ENCODE assay signal across 31 cellular contexts in genomic region chr2:71426721-71427120, GRCh38. TPM values are rescaled to one million over a fixed set of nuclear protein-coding genes. Genes with fewer than 3 reads are reported as not detected.
A peak's percentile ranks its signal among the peaks of the same experiment; 100 is the strongest.
DNase-seq lines count a peak whose midpoint lies in the region; ATAC-seq, FAIRE-seq and TF ChIP-seq lines count a peak whose summit lies in the region.
"Had no signal": no experiment of that assay in that cellular context is flagged by ENCODE, and none has a peak within 500 bp of the region (broad histone marks: within the 10 kb centered on the region; RNA-seq: fewer than 3 reads in every experiment).

No MANE protein-coding gene starts in this region.

- peaks cover 58% of the 10 kb centered on the region for H3K36me3 ChIP-seq in suprapubic skin
- H3K36me3 ChIP-seq: prostate gland had no signal

- TF ChIP-seq CTCF in A549 (IDR thresholded peaks at IDR 0.05), result no peak
- no peak for TF ChIP-seq CTCF in suprapubic skin (IDR thresholded peaks at IDR 0.05)

- TF ChIP-seq RAD21 in A549 (conservative IDR thresholded peaks at IDR 0.05 in 1 of 2, IDR thresholded peaks at IDR 0.05 in 1 of 2), result no peak

- no peaks in the 10 kb centered on the region for H3K27me3 ChIP-seq in suprapubic skin
- H3K27me3 ChIP-seq: ascending aorta, transverse colon had no signal

- H3K4me3 ChIP-seq in A549 (no peak overlapping the region), suprapubic skin (no peak overlapping the region)
- H3K4me3 ChIP-seq: ascending aorta, left ventricle myocardium inferior, prostate gland, SK-N-MC, transverse colon had no signal

- TF ChIP-seq POLR2A in A549 (IDR thresholded peaks at IDR 0.05; ENCODE audit: low read length) (no peak), suprapubic skin (IDR thresholded peaks at IDR 0.05) (no peak)

- FAIRE-seq in A549 (lab: Jason Lieb, UNC), result peak; percentile 56
- FAIRE-seq: GM19239, keratinocyte, TTC549 had no signal

- H3K4me2 ChIP-seq in A549, result no peak overlapping the region

- 86% methylated on average over 2 of the region's 2 CpGs for WGBS in A549 (ENCODE audit: missing lambda C conversion rate)
- WGBS in suprapubic skin, result 94% methylated on average over 2 of the region's 2 CpGs

- H3K27ac Mint-ChIP-seq in activated T-helper 17 cell treated with anti-CD3 and anti-CD28 coated beads, Interleukin-2, amount 50 U/mL, for 72 hours, result peak overlapping the region; percentile 23
- H3K27ac Mint-ChIP-seq: activated CD8-positive, alpha-beta memory T cell treated with anti-CD3 and anti-CD28 coated beads, Interleukin-2, amount 10 ng/mL, durations not matched to agents 7 days and 5 days; activated naive CD4-positive, alpha-beta T cell treated with anti-CD3 and anti-CD28 coated beads, Interleukin-2, amount 50 U/mL, for 72 hours; HFFc6 had no signal

- no peaks in the 10 kb centered on the region for H3K9me3 Mint-ChIP-seq in activated T-helper 17 cell treated with anti-CD3 and anti-CD28 coated beads, Interleukin-2, amount 50 U/mL, for 72 hours
- H3K9me3 Mint-ChIP-seq: activated naive CD4-positive, alpha-beta T cell treated with anti-CD3 and anti-CD28 coated beads, Interleukin-2, amount 50 U/mL, for 72 hours; CD4-positive, CD25-positive, alpha-beta regulatory T cell; HFFc6 had no signal

- peaks cover 96% of the 10 kb centered on the region for H3K36me3 Mint-ChIP-seq in activated T-helper 17 cell treated with anti-CD3 and anti-CD28 coated beads, Interleukin-2, amount 50 U/mL, for 72 hours (ENCODE audit: low read depth)

- H3K9me3 ChIP-seq in A549 (no peaks in the 10 kb centered on the region), suprapubic skin (no peaks in the 10 kb centered on the region)
- H3K9me3 ChIP-seq: ascending aorta, left ventricle myocardium inferior, prostate gland, transverse colon had no signal

- CTCF ChIA-PET in A549 (lab: Yijun Ruan, JAX), result interaction anchor here (1.3 kb wide), 1 partner anchor 9 kb away, joined by 4 read pairs; no protein-coding TSS in a partner anchor

- no peak overlapping the region for H3K4me3 Mint-ChIP-seq in activated T-helper 17 cell treated with anti-CD3 and anti-CD28 coated beads, Interleukin-2, amount 50 U/mL, for 72 hours
- H3K4me3 Mint-ChIP-seq: activated CD8-positive, alpha-beta memory T cell treated with anti-CD3 and anti-CD28 coated beads, Interleukin-2, amount 10 ng/mL, durations not matched to agents 7 days and 5 days; CD4-positive, CD25-positive, alpha-beta regulatory T cell; HFFc6 had no signal

- no peak overlapping the region for H3K27ac ChIP-seq in A549
- H3K27ac ChIP-seq in suprapubic skin, result no peak overlapping the region
- H3K27ac ChIP-seq: ascending aorta, left ventricle myocardium inferior, prostate gland, SK-N-MC, transverse colon had no signal

- POLR2A ChIA-PET in A549 (lab: Yijun Ruan, JAX), result no interaction called here

- DNase-seq in A549 (ENCODE audit: low read depth in 1 of 2, low spot score in 1 of 2) (no peak), CD1c-positive myeloid dendritic cell (ENCODE audit: extremely low spot score) (peak; percentile 27), iris pigment epithelial cell (ENCODE audit: low read depth) (peak; percentile 17), suprapubic skin (ENCODE audit: low spot score in 2 of 2) (no peak), NCI-H1694 (lab: John Stamatoyannopoulos, UW) (no peak)
- DNase-seq: activated CD8-positive, alpha-beta memory T cell treated with anti-CD3 and anti-CD28 coated beads, Interleukin-2, amount 10 ng/mL, durations not matched to agents 7 days and 5 days; caudate nucleus; CD4-positive, CD25-positive, alpha-beta regulatory T cell; foreskin fibroblast; GOT3; head of caudate nucleus; HFFc6; left ventricle myocardium inferior; NCI-H1092; NCI-H1694 treated with DMSO at 0.1 percent for 48 hours; NCI-H510A; OCI-M1; stimulated activated CD4-positive, alpha-beta T cell treated with anti-CD3 and anti-CD28 coated beads, Interleukin-4, amount 100 ng/mL, for 1 hour; T-helper 1 cell; transverse colon had no signal

- H3K4me1 Mint-ChIP-seq in activated T-helper 17 cell treated with anti-CD3 and anti-CD28 coated beads, Interleukin-2, amount 50 U/mL, for 72 hours, result no peaks in the 10 kb centered on the region
- H3K4me1 Mint-ChIP-seq: activated CD8-positive, alpha-beta memory T cell treated with anti-CD3 and anti-CD28 coated beads, Interleukin-2, amount 10 ng/mL, durations not matched to agents 7 days and 5 days had no signal

- no peaks in the 10 kb centered on the region for H3K27me3 Mint-ChIP-seq in activated T-helper 17 cell treated with anti-CD3 and anti-CD28 coated beads, Interleukin-2, amount 50 U/mL, for 72 hours
- H3K27me3 Mint-ChIP-seq: activated CD8-positive, alpha-beta memory T cell treated with anti-CD3 and anti-CD28 coated beads, Interleukin-2, amount 10 ng/mL, durations not matched to agents 7 days and 5 days; CD4-positive, CD25-positive, alpha-beta regulatory T cell had no signal

- no peak for ATAC-seq in A549
- no peak for ATAC-seq in activated T-helper 17 cell treated with anti-CD3 and anti-CD28 coated beads, Interleukin-2, amount 50 U/mL, for 72 hours (replicated peaks)
- no peak for ATAC-seq in HG03095 (IDR thresholded peaks at IDR 0.05; ENCODE audit: unreplicated experiment)
- ATAC-seq: activated CD8-positive, alpha-beta memory T cell treated with anti-CD3 and anti-CD28 coated beads, Interleukin-2, amount 10 ng/mL, durations not matched to agents 7 days and 5 days; activated naive CD4-positive, alpha-beta T cell treated with anti-CD3 and anti-CD28 coated beads, Interleukin-2, amount 50 U/mL, for 72 hours; esophagus mucosa; sciatic nerve had no signal

- H3K4me1 ChIP-seq in A549 (no peaks in the 10 kb centered on the region; the same call in 2 of the 3 replicates), suprapubic skin (no peaks in the 10 kb centered on the region)
- H3K4me1 ChIP-seq: ascending aorta, prostate gland had no signal

- TF ChIP-seq EP300 in A549 (IDR thresholded peaks at IDR 0.05) (no peak), suprapubic skin (IDR thresholded peaks at IDR 0.05) (no peak)

TF ChIP-seq in A549, 52 proteins besides CTCF, POLR2A, EP300 and RAD21:
- no peak for TF ChIP-seq ZFP36 (IDR thresholded peaks at IDR 0.05; ENCODE audit: borderline replicate concordance, partially characterized antibody)
- no peak for TF ChIP-seq PBX3 (IDR thresholded peaks at IDR 0.05)
- TF ChIP-seq NPAS2 (CRISPR knock-in tag; IDR thresholded peaks at IDR 0.05; ENCODE audit: borderline replicate concordance), result no peak

RNA-seq across cellular contexts. Expression of gene DYSF, which starts 26.6 kb away (rescaled TPM):
- polyA plus RNA-seq in A549 (2011; rRNA removed) (0.36 and 0.38 TPM in 2 replicates), A549 (2017; fragmentation: RNase III; extraction: RNeasy Plus Mini Kit Qiagen cat#74134 plus additional on column Dnase treatment) (0.68 to 1.0 TPM (median 0.98 TPM) in 3 replicates)
- 0.20 and 0.25 TPM in 2 replicates for polyA plus RNA-seq in A549 (2012; cell fraction: cytosol; rRNA removed)
- polyA plus RNA-seq in A549 (2012; cell fraction: nucleus; rRNA removed), result 0.76 and 1.2 TPM in 2 replicates
- polyA minus RNA-seq in A549 (2011; rRNA and poly(A)+ RNA removed), result 1.2 and 2.6 TPM in 2 replicates
- total RNA-seq in activated T-helper 17 cell treated with anti-CD3 and anti-CD28 coated beads, Interleukin-2, amount 50 U/mL, for 72 hours, result under 1 TPM in 1 of 2 donors, not detected in 1; 0.71 TPM
- 1 to 10 TPM; 1.7 to 5.0 (median 2.6) TPM for total RNA-seq in suprapubic skin

Comparison
In these comparisons a context has a peak if more than half of its experiments do, and no peak if none do; other contexts are left out.
1. DNase-seq: peak in CD1c-positive myeloid dendritic cell (single experiment) and iris pigment epithelial cell (single experiment); none in A549 (0 of 2), suprapubic skin (0 of 2) and NCI-H1694 (single experiment).